16 cellular contexts compared by ENCODE assay signal in genomic region chr20:62429455-62430310, GRCh38. TPM values are rescaled to one million over a fixed set of nuclear protein-coding genes. Genes with fewer than 3 reads are reported as not detected.
DNase-seq lines count a peak whose midpoint lies in the region; ATAC-seq, FAIRE-seq and TF ChIP-seq lines count a peak whose summit lies in the region.
"Had no signal": no experiment of that assay in that cellular context is flagged by ENCODE, and none has a peak within 500 bp of the region (broad histone marks: within the 10 kb centered on the region; RNA-seq: fewer than 3 reads in every experiment).

No MANE protein-coding gene starts in this region.

- peak overlapping the region; percentile 70; the same call in 1 of the 2 replicates for H4K8ac ChIP-seq in H1 (ENCODE audit: extremely low read depth, insufficient read depth, low read length)

- no peak overlapping the region for H3K4ac ChIP-seq in H1 (replicated peaks; ENCODE audit: insufficient read length, low read depth, low read length)

- no peak overlapping the region for H3K4me3 Mint-ChIP-seq in progenitor cell of endocrine pancreas (ENCODE audit: low read depth)
- H3K4me3 Mint-ChIP-seq: CD8-positive, alpha-beta memory T cell; H9 had no signal

- peaks cover 9% of the 10 kb centered on the region; the same call in 1 of the 2 replicates for H4K20me1 ChIP-seq in HepG2 (ENCODE audit: insufficient read depth, low read length)
- no peaks in the 10 kb centered on the region for H4K20me1 ChIP-seq in H1 (replicated peaks in 1 of 2; ENCODE audit: control insufficient read depth in 1 of 2, insufficient read depth in 2 of 2, low read length in 2 of 2)
- H4K20me1 ChIP-seq: BLaER1 had no signal

- H3K9me3 ChIP-seq in HepG2 (ENCODE audit: low read length) (no peaks in the 10 kb centered on the region), right lobe of liver (no peaks in the 10 kb centered on the region), H1 (ENCODE audit: insufficient read depth in 2 of 2, low read depth in 1 of 2, low read length in 1 of 2) (no peaks in the 10 kb centered on the region)
- H3K9me3 ChIP-seq in effector memory CD4-positive, alpha-beta T cell (ENCODE audit: control insufficient read depth, low read length) = no peaks in the 10 kb centered on the region
- H3K9me3 ChIP-seq: BLaER1 had no signal

- H3K36me3 ChIP-seq in HepG2 (replicated peaks in 1 of 2; ENCODE audit: control insufficient read depth in 1 of 2, insufficient read depth in 2 of 2, low read length in 2 of 2) (no peaks in the 10 kb centered on the region), right lobe of liver (no peaks in the 10 kb centered on the region), H1 (ENCODE audit: control insufficient read depth in 2 of 4, insufficient read depth in 4 of 4, low read length in 3 of 4) (no peaks in the 10 kb centered on the region)
- no peaks in the 10 kb centered on the region for H3K36me3 ChIP-seq in effector memory CD4-positive, alpha-beta T cell (ENCODE audit: control insufficient read depth, insufficient read depth, low read length)
- H3K36me3 ChIP-seq: BLaER1 had no signal

- no peak overlapping the region for H3K9ac ChIP-seq in HepG2 (ENCODE audit: insufficient read depth, low read depth, low read length)
- no peak overlapping the region; a peak in 1 of 7 replicates for H3K9ac ChIP-seq in H1 (replicated peaks in 1 of 4; ENCODE audit: extremely low read depth in 1 of 4, low read depth in 3 of 4, low read length in 3 of 4)
- H3K9ac ChIP-seq: BLaER1 had no signal

- WGBS in HepG2 (ENCODE audit: low lambda C conversion rate) = 19% methylated on average over 18 of the region's 23 CpGs
- WGBS in right lobe of liver (ENCODE audit: insufficient coverage, low coverage, low lambda C conversion rate, missing lambda C conversion rate) = 72% methylated on average over 9 of the region's 23 CpGs
- 90% methylated on average over 23 of the region's 23 CpGs; no CpG with 5 or more reads in 1 of the 2 experiments for WGBS in H1 (ENCODE audit: extremely low coverage in 1 of 2, insufficient coverage in 1 of 2, insufficient read length in 1 of 2, insufficient replicate concordance in 2 of 2, low coverage in 1 of 2, low lambda C conversion rate in 2 of 2, missing lambda C conversion rate in 1 of 2), 2 experiments

- no peaks in the 10 kb centered on the region for H3K79me1 ChIP-seq in H1 (ENCODE audit: low read depth, low read length)

- no peaks in the 10 kb centered on the region for H3K79me2 ChIP-seq in HepG2 (ENCODE audit: insufficient read depth, low read length)
- no peaks in the 10 kb centered on the region for H3K79me2 ChIP-seq in H1 (ENCODE audit: control insufficient read depth in 1 of 2, insufficient read depth in 2 of 2, low read length in 2 of 2)

- no peak for TF ChIP-seq CTCF in HepG2 (CRISPR knock-in tag; IDR thresholded peaks at IDR 0.05)
- no peak for TF ChIP-seq CTCF in right lobe of liver (IDR thresholded peaks at IDR 0.05)
- TF ChIP-seq CTCF in H1 (IDR thresholded peaks at IDR 0.05; ENCODE audit: control extremely low read depth in 1 of 3, insufficient read depth in 1 of 3, low read depth in 1 of 3, low read length in 3 of 3) = no peak
- TF ChIP-seq CTCF in progenitor cell of endocrine pancreas (IDR thresholded peaks at IDR 0.05; ENCODE audit: unreplicated experiment) = no peak

- no peak overlapping the region for H3K14ac ChIP-seq in H1 (ENCODE audit: insufficient read length)

- H3K27me3 Mint-ChIP-seq in progenitor cell of endocrine pancreas = peaks cover 19% of the 10 kb centered on the region

- intact Hi-C loops in HepG2 (cut with micrococcal nuclease; ENCODE audit: unreplicated experiment) (no loop called here), right lobe of liver (cut with DNase I) (no loop called here)

- DNase-seq in HepG2 (ENCODE audit: low spot score) (no peak), right lobe of liver (no peak), H1 (ENCODE audit: low read depth in 1 of 2, low spot score in 2 of 2) (no peak), progenitor cell of endocrine pancreas (ENCODE audit: low spot score, unreplicated experiment) (no peak)
- no peak for DNase-seq in effector memory CD4-positive, alpha-beta T cell
- DNase-seq: 8988T; AML-193; CD8-positive, alpha-beta memory T cell; DMS53; GF-D8; H9 had no signal

- H3K23ac ChIP-seq in H1 (ENCODE audit: insufficient read length) = no peak overlapping the region

- H3K4me3 ChIP-seq in HepG2 (replicated peaks in 1 of 3; ENCODE audit: insufficient read depth in 1 of 3, low read depth in 2 of 3, low read length in 3 of 3) = no peak overlapping the region
- no peak overlapping the region for H3K4me3 ChIP-seq in right lobe of liver
- no peak overlapping the region for H3K4me3 ChIP-seq in H1 (ENCODE audit: extremely low read depth in 1 of 4, insufficient read depth in 2 of 4, low read depth in 3 of 4, low read length in 4 of 4)
- H3K4me3 ChIP-seq in effector memory CD4-positive, alpha-beta T cell (ENCODE audit: insufficient read depth, low read depth, low read length, poor library complexity, severe bottlenecking) = no peak overlapping the region
- H3K4me3 ChIP-seq: BLaER1, GM23338, K562 had no signal

- no peak overlapping the region for H3K27ac ChIP-seq in HepG2 (ENCODE audit: extremely low read length, insufficient read depth, low read length)
- H3K27ac ChIP-seq in right lobe of liver = no peak overlapping the region
- no peak overlapping the region for H3K27ac ChIP-seq in H1 (ENCODE audit: low read depth, low read length)
- H3K27ac ChIP-seq in effector memory CD4-positive, alpha-beta T cell (ENCODE audit: insufficient read depth, low read length, poor library complexity, severe bottlenecking) = no peak overlapping the region
- H3K27ac ChIP-seq: BLaER1 had no signal

- POLR2A ChIA-PET in HepG2 (lab: Yijun Ruan, JAX) = interaction anchor here (0.7 to 1.6 kb wide), 2 partner anchors 17 to 20 kb away, joined by 3 read pairs; no protein-coding TSS in a partner anchor
- POLR2A ChIA-PET in H1 (lab: Charles Lee; ENCODE audit: partially characterized antibody) = interaction anchor here (1.1 kb wide), 1 partner anchor 16 kb away, joined by 3 read pairs; no protein-coding TSS in a partner anchor

- H4K91ac ChIP-seq in H1 (replicated peaks; ENCODE audit: insufficient read length, low read length) = peak overlapping the region; percentile 35

- no peaks in the 10 kb centered on the region for H3K36me3 Mint-ChIP-seq in progenitor cell of endocrine pancreas (ENCODE audit: insufficient read depth)
- H3K36me3 Mint-ChIP-seq: CD8-positive, alpha-beta memory T cell had no signal

- peak overlapping the region; percentile 98; the same call in 1 of the 2 replicates for H2BK12ac ChIP-seq in H1 (ENCODE audit: low read depth, low read length)

- H3K9me3 Mint-ChIP-seq in progenitor cell of endocrine pancreas (ENCODE audit: low read depth) = no peaks in the 10 kb centered on the region
- H3K9me3 Mint-ChIP-seq: CD8-positive, alpha-beta memory T cell; GM23338 had no signal

- H3K4me1 Mint-ChIP-seq in progenitor cell of endocrine pancreas (ENCODE audit: low read depth) = peaks cover 46% of the 10 kb centered on the region
- H3K4me1 Mint-ChIP-seq: CD8-positive, alpha-beta memory T cell had no signal

- H2BK20ac ChIP-seq in H1 (ENCODE audit: low read length) = peak overlapping the region; percentile 48; the same call in 1 of the 2 replicates

- H3K56ac ChIP-seq in H1 (replicated peaks; ENCODE audit: insufficient read length, low read depth, low read length) = no peak overlapping the region

- H4K5ac ChIP-seq in H1 (ENCODE audit: insufficient read length, low read depth, low read length) = no peak overlapping the region

- no peak for TF ChIP-seq POLR2A in HepG2 (IDR thresholded peaks at IDR 0.05; ENCODE audit: insufficient read depth in 1 of 2, low read depth in 2 of 2, low read length in 2 of 2)
- TF ChIP-seq POLR2A in right lobe of liver (IDR thresholded peaks at IDR 0.05) = no peak
- no peak for TF ChIP-seq POLR2A in H1 (IDR thresholded peaks at IDR 0.05; ENCODE audit: control extremely low read depth in 1 of 2, low read depth in 2 of 2, low read length in 2 of 2)

- H2BK5ac ChIP-seq in H1 (ENCODE audit: low read depth, low read length) = peak overlapping the region; percentile 60; the same call in 1 of the 2 replicates

- H3K18ac ChIP-seq in H1 (ENCODE audit: extremely low read depth, low read length) = no peak overlapping the region; the same call in 1 of the 2 replicates

- no peak overlapping the region for H3K4me2 ChIP-seq in HepG2 (ENCODE audit: low read depth, low read length)
- H3K4me2 ChIP-seq in H1 (ENCODE audit: insufficient read depth in 1 of 2, low read depth in 2 of 2, low read length in 2 of 2) = no peak overlapping the region
- H3K4me2 ChIP-seq: BLaER1, GM23338 had no signal

- no peak for TF ChIP-seq RAD21 in HepG2 (CRISPR knock-in tag; IDR thresholded peaks at IDR 0.05)
- no peak for TF ChIP-seq RAD21 in H1 (IDR thresholded peaks at IDR 0.05 in 1 of 2, conservative IDR thresholded peaks at IDR 0.05 in 1 of 2; ENCODE audit: low read depth in 2 of 2, low read length in 2 of 2)

- H2AK5ac ChIP-seq in H1 (ENCODE audit: low read depth, low read length) = no peak overlapping the region; the same call in 1 of the 2 replicates

- peaks cover 3% of the 10 kb centered on the region for H3K23me2 ChIP-seq in H1 (ENCODE audit: low read depth, low read length)

- CTCF ChIA-PET in HepG2 (lab: Yijun Ruan, JAX; ENCODE audit: low intra/inter-chr PET ratio, low total read pairs) (no interaction called here), H1 (lab: Charles Lee; ENCODE audit: partially characterized antibody) (interaction anchor here (0.5 to 10.8 kb wide), 9 partner anchors 8 to 187 kb away, joined by 3 to 104 read pairs (median 4); no protein-coding TSS in a partner anchor)

- H2BK15ac ChIP-seq in H1 (ENCODE audit: low read length) = peak overlapping the region; percentile 81; the same call in 1 of the 2 replicates

- H3K27me3 ChIP-seq in HepG2 (ENCODE audit: control insufficient read depth in 1 of 2, insufficient read depth in 2 of 2, low read length in 2 of 2) (peaks cover 26 to 94% of the 10 kb centered on the region in 2 experiments), right lobe of liver (no peaks in the 10 kb centered on the region), H1 (replicated peaks in 1 of 4; ENCODE audit: control insufficient read depth in 3 of 4, extremely low read depth in 1 of 4, insufficient read depth in 3 of 4, low read length in 3 of 4) (peaks cover 0 to 2% (median 0%) of the 10 kb centered on the region in 4 experiments; a peak in 1 of 7 replicates)
- no peaks in the 10 kb centered on the region for H3K27me3 ChIP-seq in effector memory CD4-positive, alpha-beta T cell (replicated peaks; ENCODE audit: control insufficient read depth, insufficient read depth, low read length, poor library complexity, severe bottlenecking)

- in situ Hi-C loops in HepG2 (cut with HindIII; ENCODE audit: extremely low pct_ligation_motif_present, low pct_unique_long_range_greater_than_20kb) = no loop called here

- TF ChIP-seq EP300 in HepG2 (IDR thresholded peaks at IDR 0.05; ENCODE audit: low read depth in 2 of 2, low read length in 2 of 2) = no peak
- TF ChIP-seq EP300 in HepG2 (CRISPR knock-in tag; IDR thresholded peaks at IDR 0.05; ENCODE audit: borderline replicate concordance) = no peak
- TF ChIP-seq EP300 in H1 (IDR thresholded peaks at IDR 0.05; ENCODE audit: borderline replicate concordance in 1 of 2, low read depth in 2 of 2, low read length in 2 of 2) = no peak

- ATAC-seq in HepG2 (no peak), right lobe of liver (no peak), GM19023 (IDR thresholded peaks at IDR 0.05; ENCODE audit: unreplicated experiment) (no peak), HG03354 (IDR thresholded peaks at IDR 0.05; ENCODE audit: poor library complexity, severe bottlenecking, unreplicated experiment) (no peak)
- ATAC-seq: GM23338, K562 had no signal

- H2AFZ ChIP-seq in HepG2 (ENCODE audit: low read length) (no peak overlapping the region), H1 (ENCODE audit: low read length) (no peak overlapping the region)
- H2AFZ ChIP-seq: GM23338 had no signal

- peak overlapping the region; percentile 41 for H3K27ac Mint-ChIP-seq in progenitor cell of endocrine pancreas
- H3K27ac Mint-ChIP-seq: CD8-positive, alpha-beta memory T cell had no signal

- no peak overlapping the region for H2BK120ac ChIP-seq in H1 (replicated peaks; ENCODE audit: low read depth, low read length)

- peaks cover 43% of the 10 kb centered on the region for H3K4me1 ChIP-seq in HepG2 (ENCODE audit: insufficient read depth, low read length)
- no peaks in the 10 kb centered on the region for H3K4me1 ChIP-seq in right lobe of liver
- peaks cover 0 to 38% (median 28%) of the 10 kb centered on the region in 4 experiments; a peak in 6 of 7 replicates for H3K4me1 ChIP-seq in H1 (replicated peaks in 1 of 4; ENCODE audit: control insufficient read depth in 3 of 4, insufficient read depth in 4 of 4, low read length in 3 of 4)
- H3K4me1 ChIP-seq in effector memory CD4-positive, alpha-beta T cell (ENCODE audit: control insufficient read depth, insufficient read depth, low read length, poor library complexity, severe bottlenecking) = no peaks in the 10 kb centered on the region

- BruUV-seq in HepG2 (replicated peaks; lab: Mats Ljungman, UMichigan) = no TSS peak

- no peak for FAIRE-seq in HepG2 (lab: Jason Lieb, UNC)
- FAIRE-seq in H1 (lab: Jason Lieb, UNC) = no peak
- FAIRE-seq: K562 had no signal

RNA-seq across cellular contexts. Expression of gene RBBP8NL, which starts 2.3 kb away (rescaled TPM):
- total RNA-seq in HepG2 (2016; rRNA removed; fragmentation: Illumina TruSeq; extraction: Trizol) = 0.46 and 0.86 TPM in 2 replicates
- total RNA-seq in HepG2 (2016; cell fraction: cytosol; rRNA removed; fragmentation: Illumina TruSeq; extraction: Trizol; ENCODE audit: low read depth) = 0.30 and 0.62 TPM in 2 replicates
- 0.65 and 0.76 TPM in 2 replicates for total RNA-seq in HepG2 (2016; cell fraction: insoluble cytoplasmic fraction; rRNA removed; fragmentation: Illumina TruSeq; extraction: Trizol)
- total RNA-seq in HepG2 (2016; cell fraction: membrane; rRNA removed; fragmentation: Illumina TruSeq; extraction: Trizol) = 0.52 and 0.65 TPM in 2 replicates
- total RNA-seq in HepG2 (2016; cell fraction: nucleus; rRNA removed; fragmentation: Illumina TruSeq; extraction: Trizol) = 0.78 and 0.81 TPM in 2 replicates
- polyA plus RNA-seq in HepG2 (2011; rRNA removed) = 0.69 and 0.82 TPM in 2 replicates
- polyA plus RNA-seq in HepG2 (2011; cell fraction: cytosol; rRNA removed) = 0.46 and 0.94 TPM in 2 replicates
- polyA plus RNA-seq in HepG2 (2011; cell fraction: nucleus; rRNA removed) = 1.1 and 1.2 TPM in 2 replicates
- polyA plus RNA-seq in HepG2 (2012) = 0.24 and 0.42 TPM in 2 replicates
- polyA plus RNA-seq in HepG2 (2016; cell fraction: cytosol; fragmentation: Illumina TruSeq; extraction: Trizol; ENCODE audit: low read depth) = 0.52 and 0.54 TPM in 2 replicates
- polyA plus RNA-seq in HepG2 (2016; cell fraction: insoluble cytoplasmic fraction; fragmentation: Illumina TruSeq; extraction: Trizol; ENCODE audit: low read depth) = 0.67 and 0.91 TPM in 2 replicates
- polyA plus RNA-seq in HepG2 (2016; cell fraction: membrane; fragmentation: Illumina TruSeq; extraction: Trizol; ENCODE audit: low read depth) = 0.51 and 0.60 TPM in 2 replicates
- 0.97 and 1.1 TPM in 2 replicates for polyA plus RNA-seq in HepG2 (2016; cell fraction: nucleus; fragmentation: Illumina TruSeq; extraction: Trizol; ENCODE audit: insufficient read depth, low read depth)
- 0.40 TPM in 1 of 2 replicates, not detected in the other for polyA minus RNA-seq in HepG2 (2011; rRNA and poly(A)+ RNA removed; ENCODE audit: low replicate concordance)
- 0.40 TPM in 1 of 2 replicates, not detected in the other for polyA minus RNA-seq in HepG2 (2011; cell fraction: cytosol; rRNA and poly(A)+ RNA removed)
- 0.26 and 0.75 TPM in 2 replicates for polyA minus RNA-seq in HepG2 (2011; cell fraction: nucleus; rRNA and poly(A)+ RNA removed)
- not detected for total RNA-seq in right lobe of liver
- total RNA-seq in H1 (2021; fragmentation: NEBNext Ultra II Directional; extraction: Animal tissue kit (Norgen Biotek cat#: 25700)) = 0.43 and 0.59 TPM in 2 replicates
- polyA plus RNA-seq in H1 (2011; rRNA removed) = 0.48 and 0.88 TPM in 2 replicates
- polyA plus RNA-seq in H1 (2011; cell fraction: cytosol; rRNA removed) = 0.75 TPM
- polyA plus RNA-seq in H1 (2011; cell fraction: nucleus; rRNA removed) = 1.4 TPM
- polyA plus RNA-seq in H1 (2012, experiment 1 of 2) = 0.55 to 1.1 TPM (median 0.65 TPM) in 4 replicates
- 0.46 TPM for polyA plus RNA-seq in H1 (2012, experiment 2 of 2)
- 0.71 TPM for polyA plus RNA-seq in H1 (2013, experiment 1 of 2)
- polyA plus RNA-seq in H1 (2013, experiment 2 of 2) = 0.63 TPM
- polyA minus RNA-seq in H1 (2011; rRNA and poly(A)+ RNA removed) = 0.09 and 0.20 TPM in 2 replicates
- polyA minus RNA-seq in H1 (2011; cell fraction: cytosol; rRNA and poly(A)+ RNA removed) = 1.4 TPM
- 1.9 TPM for polyA minus RNA-seq in H1 (2011; cell fraction: nucleus; rRNA and poly(A)+ RNA removed)
- total RNA-seq in progenitor cell of endocrine pancreas = 14.4 and 17.5 TPM in 2 replicates
- total RNA-seq: CD8-positive, alpha-beta memory T cell; K562 had no signal
- polyA plus RNA-seq: CD8-positive, alpha-beta memory T cell; K562 had no signal

RNA-seq across cellular contexts. Expression of gene CABLES2, which starts 22.6 kb away (rescaled TPM):
- 9.7 and 10.2 TPM in 2 replicates for total RNA-seq in HepG2 (2016; rRNA removed; fragmentation: Illumina TruSeq; extraction: Trizol)
- total RNA-seq in HepG2 (2016; cell fraction: cytosol; rRNA removed; fragmentation: Illumina TruSeq; extraction: Trizol; ENCODE audit: low read depth) = 3.4 and 4.0 TPM in 2 replicates
- 9.2 and 9.3 TPM in 2 replicates for total RNA-seq in HepG2 (2016; cell fraction: insoluble cytoplasmic fraction; rRNA removed; fragmentation: Illumina TruSeq; extraction: Trizol)
- total RNA-seq in HepG2 (2016; cell fraction: membrane; rRNA removed; fragmentation: Illumina TruSeq; extraction: Trizol) = 13.2 and 14.3 TPM in 2 replicates
- total RNA-seq in HepG2 (2016; cell fraction: nucleus; rRNA removed; fragmentation: Illumina TruSeq; extraction: Trizol) = 5.6 and 7.3 TPM in 2 replicates
- 5.2 and 5.9 TPM in 2 replicates for polyA plus RNA-seq in HepG2 (2011; rRNA removed)
- 4.8 and 5.4 TPM in 2 replicates for polyA plus RNA-seq in HepG2 (2011; cell fraction: cytosol; rRNA removed)
- 6.8 and 7.6 TPM in 2 replicates for polyA plus RNA-seq in HepG2 (2011; cell fraction: nucleus; rRNA removed)
- 4.7 and 5.4 TPM in 2 replicates for polyA plus RNA-seq in HepG2 (2012)
- polyA plus RNA-seq in HepG2 (2016; cell fraction: cytosol; fragmentation: Illumina TruSeq; extraction: Trizol; ENCODE audit: low read depth) = 7.5 and 8.3 TPM in 2 replicates
- 20.6 and 26.7 TPM in 2 replicates for polyA plus RNA-seq in HepG2 (2016; cell fraction: insoluble cytoplasmic fraction; fragmentation: Illumina TruSeq; extraction: Trizol; ENCODE audit: low read depth)
- 20.0 and 22.1 TPM in 2 replicates for polyA plus RNA-seq in HepG2 (2016; cell fraction: membrane; fragmentation: Illumina TruSeq; extraction: Trizol; ENCODE audit: low read depth)
- 18.8 and 19.3 TPM in 2 replicates for polyA plus RNA-seq in HepG2 (2016; cell fraction: nucleus; fragmentation: Illumina TruSeq; extraction: Trizol; ENCODE audit: insufficient read depth, low read depth)
- 5.3 and 6.3 TPM in 2 replicates for polyA minus RNA-seq in HepG2 (2011; rRNA and poly(A)+ RNA removed; ENCODE audit: low replicate concordance)
- 4.9 and 6.3 TPM in 2 replicates for polyA minus RNA-seq in HepG2 (2011; cell fraction: cytosol; rRNA and poly(A)+ RNA removed)
- 4.8 and 5.2 TPM in 2 replicates for polyA minus RNA-seq in HepG2 (2011; cell fraction: nucleus; rRNA and poly(A)+ RNA removed)
- total RNA-seq in right lobe of liver = 1 to 10 TPM; 1.4 to 2.9 (median 2.5) TPM
- 8.0 TPM in 2 replicates for total RNA-seq in H1 (2021; fragmentation: NEBNext Ultra II Directional; extraction: Animal tissue kit (Norgen Biotek cat#: 25700))
- polyA plus RNA-seq in H1 (2011; rRNA removed) = 8.8 and 10.5 TPM in 2 replicates
- 6.5 TPM for polyA plus RNA-seq in H1 (2011; cell fraction: cytosol; rRNA removed)
- polyA plus RNA-seq in H1 (2011; cell fraction: nucleus; rRNA removed) = 9.7 TPM
- 8.2 to 10.9 TPM (median 9.6 TPM) in 4 replicates for polyA plus RNA-seq in H1 (2012, experiment 1 of 2)
- polyA plus RNA-seq in H1 (2012, experiment 2 of 2) = 7.4 TPM
- 5.3 TPM for polyA plus RNA-seq in H1 (2013, experiment 1 of 2)
- 5.6 TPM for polyA plus RNA-seq in H1 (2013, experiment 2 of 2)
- polyA minus RNA-seq in H1 (2011; rRNA and poly(A)+ RNA removed) = 5.2 and 5.7 TPM in 2 replicates
- 7.8 TPM for polyA minus RNA-seq in H1 (2011; cell fraction: cytosol; rRNA and poly(A)+ RNA removed)
- polyA minus RNA-seq in H1 (2011; cell fraction: nucleus; rRNA and poly(A)+ RNA removed) = 4.3 TPM
- total RNA-seq in progenitor cell of endocrine pancreas = 20.4 and 21.7 TPM in 2 replicates

RNA-seq across cellular contexts. Expression of gene RPS21, which starts 42.8 kb away (rescaled TPM):
- total RNA-seq in HepG2 (2016; rRNA removed; fragmentation: Illumina TruSeq; extraction: Trizol) (2,584 and 2,647 TPM in 2 replicates), right lobe of liver (100 to 1,000 TPM; 339 to 696 (median 413) TPM), progenitor cell of endocrine pancreas (1,160 and 1,251 TPM in 2 replicates)
- total RNA-seq in HepG2 (2016; cell fraction: cytosol; rRNA removed; fragmentation: Illumina TruSeq; extraction: Trizol; ENCODE audit: low read depth) = 3,497 and 3,511 TPM in 2 replicates
- total RNA-seq in HepG2 (2016; cell fraction: insoluble cytoplasmic fraction; rRNA removed; fragmentation: Illumina TruSeq; extraction: Trizol) = 2,606 and 2,768 TPM in 2 replicates
- 4,939 and 5,761 TPM in 2 replicates for total RNA-seq in HepG2 (2016; cell fraction: membrane; rRNA removed; fragmentation: Illumina TruSeq; extraction: Trizol)
- 1,156 and 1,166 TPM in 2 replicates for total RNA-seq in HepG2 (2016; cell fraction: nucleus; rRNA removed; fragmentation: Illumina TruSeq; extraction: Trizol)
- polyA plus RNA-seq in HepG2 (2011; rRNA removed) (9,925 and 11,063 TPM in 2 replicates), H1 (2011; rRNA removed) (7,219 and 8,331 TPM in 2 replicates)
- polyA plus RNA-seq in HepG2 (2011; cell fraction: cytosol; rRNA removed) = 11,031 and 15,081 TPM in 2 replicates
- polyA plus RNA-seq in HepG2 (2011; cell fraction: nucleus; rRNA removed) = 5,156 and 5,267 TPM in 2 replicates
- 6,658 and 8,852 TPM in 2 replicates for polyA plus RNA-seq in HepG2 (2012)
- 5,362 and 5,590 TPM in 2 replicates for polyA plus RNA-seq in HepG2 (2016; cell fraction: cytosol; fragmentation: Illumina TruSeq; extraction: Trizol; ENCODE audit: low read depth)
- 3,197 and 3,428 TPM in 2 replicates for polyA plus RNA-seq in HepG2 (2016; cell fraction: insoluble cytoplasmic fraction; fragmentation: Illumina TruSeq; extraction: Trizol; ENCODE audit: low read depth)
- 5,998 and 6,820 TPM in 2 replicates for polyA plus RNA-seq in HepG2 (2016; cell fraction: membrane; fragmentation: Illumina TruSeq; extraction: Trizol; ENCODE audit: low read depth)
- polyA plus RNA-seq in HepG2 (2016; cell fraction: nucleus; fragmentation: Illumina TruSeq; extraction: Trizol; ENCODE audit: insufficient read depth, low read depth) = 2,753 and 2,989 TPM in 2 replicates
- polyA minus RNA-seq in HepG2 (2011; rRNA and poly(A)+ RNA removed; ENCODE audit: low replicate concordance) = 2,340 and 3,999 TPM in 2 replicates
- 1,154 and 1,167 TPM in 2 replicates for polyA minus RNA-seq in HepG2 (2011; cell fraction: cytosol; rRNA and poly(A)+ RNA removed)
- 809 and 896 TPM in 2 replicates for polyA minus RNA-seq in HepG2 (2011; cell fraction: nucleus; rRNA and poly(A)+ RNA removed)
- total RNA-seq in H1 (2021; fragmentation: NEBNext Ultra II Directional; extraction: Animal tissue kit (Norgen Biotek cat#: 25700)) = 1,787 and 1,829 TPM in 2 replicates
- 7,720 TPM for polyA plus RNA-seq in H1 (2011; cell fraction: cytosol; rRNA removed)
- polyA plus RNA-seq in H1 (2011; cell fraction: nucleus; rRNA removed) = 4,705 TPM
- polyA plus RNA-seq in H1 (2012, experiment 1 of 2) = 4,429 to 5,604 TPM (median 4,871 TPM) in 4 replicates
- 4,124 TPM for polyA plus RNA-seq in H1 (2012, experiment 2 of 2)
- 4,907 TPM for polyA plus RNA-seq in H1 (2013, experiment 1 of 2)
- polyA plus RNA-seq in H1 (2013, experiment 2 of 2) = 4,204 TPM
- 654 and 663 TPM in 2 replicates for polyA minus RNA-seq in H1 (2011; rRNA and poly(A)+ RNA removed)
- 718 TPM for polyA minus RNA-seq in H1 (2011; cell fraction: cytosol; rRNA and poly(A)+ RNA removed)
- 1,108 TPM for polyA minus RNA-seq in H1 (2011; cell fraction: nucleus; rRNA and poly(A)+ RNA removed)

RNA-seq across cellular contexts. Expression of gene GATA5, which starts 46.1 kb away (rescaled TPM):
- total RNA-seq in HepG2 (2016; rRNA removed; fragmentation: Illumina TruSeq; extraction: Trizol) = 0.20 and 0.39 TPM in 2 replicates
- total RNA-seq in HepG2 (2016; cell fraction: cytosol; rRNA removed; fragmentation: Illumina TruSeq; extraction: Trizol; ENCODE audit: low read depth) = 0.09 and 0.10 TPM in 2 replicates
- 0.10 and 0.32 TPM in 2 replicates for total RNA-seq in HepG2 (2016; cell fraction: insoluble cytoplasmic fraction; rRNA removed; fragmentation: Illumina TruSeq; extraction: Trizol)
- total RNA-seq in HepG2 (2016; cell fraction: membrane; rRNA removed; fragmentation: Illumina TruSeq; extraction: Trizol) = 0.31 and 0.65 TPM in 2 replicates
- total RNA-seq in HepG2 (2016; cell fraction: nucleus; rRNA removed; fragmentation: Illumina TruSeq; extraction: Trizol) = 0.19 and 0.22 TPM in 2 replicates
- 0.12 and 0.18 TPM in 2 replicates for polyA plus RNA-seq in HepG2 (2011; rRNA removed)
- 0.10 and 0.19 TPM in 2 replicates for polyA plus RNA-seq in HepG2 (2011; cell fraction: cytosol; rRNA removed)
- 0.09 and 0.27 TPM in 2 replicates for polyA plus RNA-seq in HepG2 (2011; cell fraction: nucleus; rRNA removed)
- polyA plus RNA-seq in HepG2 (2012) = 0.05 and 0.16 TPM in 2 replicates
- 0.26 and 0.33 TPM in 2 replicates for polyA plus RNA-seq in HepG2 (2016; cell fraction: cytosol; fragmentation: Illumina TruSeq; extraction: Trizol; ENCODE audit: low read depth)
- 0.29 and 0.56 TPM in 2 replicates for polyA plus RNA-seq in HepG2 (2016; cell fraction: insoluble cytoplasmic fraction; fragmentation: Illumina TruSeq; extraction: Trizol; ENCODE audit: low read depth)
- polyA plus RNA-seq in HepG2 (2016; cell fraction: membrane; fragmentation: Illumina TruSeq; extraction: Trizol; ENCODE audit: low read depth) = 0.41 and 0.42 TPM in 2 replicates
- polyA plus RNA-seq in HepG2 (2016; cell fraction: nucleus; fragmentation: Illumina TruSeq; extraction: Trizol; ENCODE audit: insufficient read depth, low read depth) = 0.41 and 0.80 TPM in 2 replicates
- polyA minus RNA-seq in HepG2 (2011; rRNA and poly(A)+ RNA removed; ENCODE audit: low replicate concordance) = 0.18 TPM in 1 of 2 replicates, not detected in the other
- polyA minus RNA-seq in HepG2 (2011; cell fraction: cytosol; rRNA and poly(A)+ RNA removed) = not detected in 2 replicates
- not detected in 2 replicates for polyA minus RNA-seq in HepG2 (2011; cell fraction: nucleus; rRNA and poly(A)+ RNA removed)
- under 1 TPM; 0.12 to 0.56 (median 0.26) TPM for total RNA-seq in right lobe of liver
- total RNA-seq in H1 (2021; fragmentation: NEBNext Ultra II Directional; extraction: Animal tissue kit (Norgen Biotek cat#: 25700)) = 0.11 and 0.15 TPM in 2 replicates
- polyA plus RNA-seq in H1 (2011; rRNA removed) = 0.08 TPM in 2 replicates
- 0.10 TPM for polyA plus RNA-seq in H1 (2011; cell fraction: cytosol; rRNA removed)
- polyA plus RNA-seq in H1 (2011; cell fraction: nucleus; rRNA removed) = 0.14 TPM
- 0.11 to 0.17 TPM (median 0.12 TPM) in 3 of 4 replicates, not detected in the other for polyA plus RNA-seq in H1 (2012, experiment 1 of 2)
- polyA plus RNA-seq in H1 (2012, experiment 2 of 2) = 0.12 TPM
- polyA plus RNA-seq in H1 (2013, experiment 1 of 2) = 0.08 TPM
- polyA plus RNA-seq in H1 (2013, experiment 2 of 2) = 0.07 TPM
- polyA minus RNA-seq in H1 (2011; rRNA and poly(A)+ RNA removed) = 0.05 and 0.06 TPM in 2 replicates
- not detected for polyA minus RNA-seq in H1 (2011; cell fraction: cytosol; rRNA and poly(A)+ RNA removed)
- polyA minus RNA-seq in H1 (2011; cell fraction: nucleus; rRNA and poly(A)+ RNA removed) = not detected
- 3.8 and 4.8 TPM in 2 replicates for total RNA-seq in progenitor cell of endocrine pancreas
- total RNA-seq: CD8-positive, alpha-beta memory T cell had no signal
- polyA plus RNA-seq: CD8-positive, alpha-beta memory T cell had no signal
